Comparison of ENCODE assay signal across 31 cellular contexts in genomic region chr10:116968331-116968730, GRCh38. TPM values are rescaled to one million over a fixed set of nuclear protein-coding genes. Genes with fewer than 3 reads are reported as not detected.
"Had no signal": no experiment of that assay in that cellular context is flagged by ENCODE, and none has a peak within 500 bp of the region (broad histone marks: within the 10 kb centered on the region; RNA-seq: fewer than 3 reads in every experiment).

No MANE protein-coding gene starts in this region.

- H3K36me3 ChIP-seq: adrenal gland, brain microvascular endothelial cell, colonic mucosa had no signal

- H3K27me3 ChIP-seq: adrenal gland, brain microvascular endothelial cell, colonic mucosa, esophagus squamous epithelium had no signal

- H3K27ac Mint-ChIP-seq: activated B cell treated with CpG ODN at 0.5 μM for 24 hours; activated CD4-positive, alpha-beta memory T cell treated with anti-CD3 and anti-CD28 coated beads for 36 hours; activated CD4-positive, alpha-beta T cell treated with anti-CD3 and anti-CD28 coated beads, Interleukin-2, amount 10 ng/mL, durations not matched to agents 24 days and 14 days; activated CD8-positive, alpha-beta memory T cell treated with anti-CD3 and anti-CD28 coated beads, Interleukin-2, amount 10 ng/mL, durations not matched to agents 7 days and 5 days; activated CD8-positive, alpha-beta T cell treated with anti-CD3 and anti-CD28 coated beads, Interleukin-2, amount 10 ng/mL, durations not matched to agents 7 days and 5 days; activated naive CD4-positive, alpha-beta T cell treated with anti-CD3 and anti-CD28 coated beads for 36 hours; activated naive CD4-positive, alpha-beta T cell treated with anti-CD3 and anti-CD28 coated beads, Interleukin-2, amount 50 U/mL, for 24 hours; activated naive CD8-positive, alpha-beta T cell treated with anti-CD3 and anti-CD28 coated beads for 36 hours; activated naive CD8-positive, alpha-beta T cell treated with anti-CD3 and anti-CD28 coated beads, Interleukin-2, amount 50 U/mL, for 24 hours; activated T-helper 1 cell treated with anti-CD3 and anti-CD28 coated beads, Interleukin-12 subunit alpha, Interleukin-12 subunit beta, Interleukin-2, Interleukin-4 antibody, amounts not matched to agents 30 ng/mL and 10 ng/mL and 1 ng/mL, durations not matched to agents 14 hours and 24 hours and 36 hours; activated T-helper 2 cell treated with anti-CD3 and anti-CD28 coated beads, Interferon-gamma antibody, Interleukin-2, Interleukin-4, amounts not matched to agents 10 μg/mL and 5 μg/mL and 100 μg/mL, durations not matched to agents 14 hours and 24 hours and 36 hours; effector memory CD8-positive, alpha-beta T cell; T-helper 17 cell; T-helper 2 cell treated with Interferon-gamma antibody and Interleukin-4, amounts not matched to agents 5 μg/mL and 100 μg/mL, for 36 hours had no signal

- H3K9me3 ChIP-seq: adrenal gland, colonic mucosa, esophagus squamous epithelium had no signal

- H3K27ac ChIP-seq: adrenal gland, brain microvascular endothelial cell, colonic mucosa, epithelial cell of prostate, esophagus squamous epithelium, WERI-Rb-1 had no signal

- H3K4me3 Mint-ChIP-seq: activated B cell treated with CpG ODN at 0.5 μM for 24 hours; activated CD4-positive, alpha-beta memory T cell treated with anti-CD3 and anti-CD28 coated beads for 36 hours; activated CD4-positive, alpha-beta T cell treated with anti-CD3 and anti-CD28 coated beads, Interleukin-2, amount 10 ng/mL, durations not matched to agents 24 days and 14 days; activated CD8-positive, alpha-beta memory T cell treated with anti-CD3 and anti-CD28 coated beads, Interleukin-2, amount 10 ng/mL, durations not matched to agents 7 days and 5 days; activated CD8-positive, alpha-beta T cell treated with anti-CD3 and anti-CD28 coated beads, Interleukin-2, amount 10 ng/mL, durations not matched to agents 7 days and 5 days; activated naive CD4-positive, alpha-beta T cell treated with anti-CD3 and anti-CD28 coated beads for 36 hours; activated naive CD4-positive, alpha-beta T cell treated with anti-CD3 and anti-CD28 coated beads, Interleukin-2, amount 50 U/mL, for 24 hours; activated naive CD8-positive, alpha-beta T cell treated with anti-CD3 and anti-CD28 coated beads for 36 hours; activated naive CD8-positive, alpha-beta T cell treated with anti-CD3 and anti-CD28 coated beads, Interleukin-2, amount 50 U/mL, for 24 hours; activated T-helper 1 cell treated with anti-CD3 and anti-CD28 coated beads, Interleukin-12 subunit alpha, Interleukin-12 subunit beta, Interleukin-2, Interleukin-4 antibody, amounts not matched to agents 30 ng/mL and 10 ng/mL and 1 ng/mL, durations not matched to agents 14 hours and 24 hours and 36 hours; effector memory CD8-positive, alpha-beta T cell; T-helper 17 cell; T-helper 2 cell treated with Interferon-gamma antibody and Interleukin-4, amounts not matched to agents 5 μg/mL and 100 μg/mL, for 36 hours had no signal

- H3K36me3 Mint-ChIP-seq: activated CD4-positive, alpha-beta memory T cell treated with anti-CD3 and anti-CD28 coated beads for 36 hours; activated CD8-positive, alpha-beta memory T cell treated with anti-CD3 and anti-CD28 coated beads, Interleukin-2, amount 10 ng/mL, durations not matched to agents 7 days and 5 days; activated naive CD4-positive, alpha-beta T cell treated with anti-CD3 and anti-CD28 coated beads, Interleukin-2, amount 50 U/mL, for 24 hours; activated naive CD8-positive, alpha-beta T cell treated with anti-CD3 and anti-CD28 coated beads for 36 hours had no signal

- H3K4me3 ChIP-seq: adrenal gland, colonic mucosa, esophagus squamous epithelium had no signal

- H3K27me3 Mint-ChIP-seq: activated B cell treated with CpG ODN at 0.5 μM for 24 hours; activated CD4-positive, alpha-beta memory T cell treated with anti-CD3 and anti-CD28 coated beads for 36 hours; activated CD4-positive, alpha-beta T cell treated with anti-CD3 and anti-CD28 coated beads, Interleukin-2, amount 10 ng/mL, durations not matched to agents 24 days and 14 days; activated CD8-positive, alpha-beta memory T cell treated with anti-CD3 and anti-CD28 coated beads, Interleukin-2, amount 10 ng/mL, durations not matched to agents 7 days and 5 days; activated naive CD4-positive, alpha-beta T cell treated with anti-CD3 and anti-CD28 coated beads, Interleukin-2, amount 50 U/mL, for 24 hours; activated naive CD8-positive, alpha-beta T cell treated with anti-CD3 and anti-CD28 coated beads, Interleukin-2, amount 50 U/mL, for 24 hours; effector memory CD8-positive, alpha-beta T cell; T-helper 17 cell had no signal

- ATAC-seq: activated CD4-positive, CD25-positive, alpha-beta regulatory T cell treated with anti-CD3 and anti-CD28 coated beads, Interleukin-2, amount 50 U/mL, for 24 hours; activated CD8-positive, alpha-beta memory T cell treated with anti-CD3 and anti-CD28 coated beads, Interleukin-2, amount 10 ng/mL, durations not matched to agents 7 days and 5 days; activated CD8-positive, alpha-beta T cell treated with anti-CD3 and anti-CD28 coated beads, Interleukin-2, amount 10 ng/mL, durations not matched to agents 7 days and 5 days; activated naive CD8-positive, alpha-beta T cell treated with anti-CD3 and anti-CD28 coated beads, Interleukin-2, amount 50 U/mL, for 24 hours; effector memory CD8-positive, alpha-beta T cell; T-helper 17 cell had no signal

- H3K4me1 ChIP-seq: adrenal gland, colonic mucosa, esophagus squamous epithelium had no signal

- DNase-seq: activated B cell treated with CpG ODN at 0.5 μM for 24 hours; activated CD4-positive, alpha-beta memory T cell treated with anti-CD3 and anti-CD28 coated beads for 36 hours; activated CD4-positive, alpha-beta T cell treated with anti-CD3 and anti-CD28 coated beads, Interleukin-2, amount 10 ng/mL, durations not matched to agents 24 days and 14 days; activated CD8-positive, alpha-beta memory T cell treated with anti-CD3 and anti-CD28 coated beads, Interleukin-2, amount 10 ng/mL, durations not matched to agents 7 days and 5 days; activated CD8-positive, alpha-beta memory T cell treated with anti-CD3 and anti-CD28 coated beads, Interleukin-2, amount 50 U/mL, for 4 hours; activated CD8-positive, alpha-beta T cell treated with anti-CD3 and anti-CD28 coated beads, Interleukin-2, amount 10 ng/mL, durations not matched to agents 7 days and 5 days; activated effector memory CD4-positive, alpha-beta T cell treated with anti-CD3 and anti-CD28 coated beads, Interleukin-2, amount 50 U/mL, for 16 hours; activated naive CD4-positive, alpha-beta T cell treated with anti-CD3 and anti-CD28 coated beads for 36 hours; activated naive CD8-positive, alpha-beta T cell treated with anti-CD3 and anti-CD28 coated beads for 36 hours; activated naive CD8-positive, alpha-beta T cell treated with anti-CD3 and anti-CD28 coated beads, Interleukin-2, amount 50 U/mL, for 24 hours; activated T-cell treated with anti-CD3 and anti-CD28 coated beads, Interleukin-2, amount 50 U/mL, for 1 hour; activated T-cell treated with anti-CD3 and anti-CD28 coated beads, Interleukin-2, amount 50 U/mL, for 48 hours; adrenal gland; anterior cingulate cortex; brain microvascular endothelial cell; caudate nucleus; colonic mucosa; effector memory CD8-positive, alpha-beta T cell; esophagus squamous epithelium; head of caudate nucleus; T-helper 1 cell; T-helper 17 cell; T1000; WERI-Rb-1 had no signal

- H3K4me1 Mint-ChIP-seq: activated B cell treated with CpG ODN at 0.5 μM for 24 hours; activated CD4-positive, alpha-beta T cell treated with anti-CD3 and anti-CD28 coated beads, Interleukin-2, amount 10 ng/mL, durations not matched to agents 24 days and 14 days; activated CD8-positive, alpha-beta memory T cell treated with anti-CD3 and anti-CD28 coated beads, Interleukin-2, amount 10 ng/mL, durations not matched to agents 7 days and 5 days; activated naive CD4-positive, alpha-beta T cell treated with anti-CD3 and anti-CD28 coated beads, Interleukin-2, amount 50 U/mL, for 24 hours; activated naive CD8-positive, alpha-beta T cell treated with anti-CD3 and anti-CD28 coated beads for 36 hours; activated naive CD8-positive, alpha-beta T cell treated with anti-CD3 and anti-CD28 coated beads, Interleukin-2, amount 50 U/mL, for 24 hours; T-helper 17 cell had no signal

- H3K9me3 Mint-ChIP-seq: activated CD4-positive, alpha-beta memory T cell treated with anti-CD3 and anti-CD28 coated beads for 36 hours; activated CD4-positive, alpha-beta T cell treated with anti-CD3 and anti-CD28 coated beads, Interleukin-2, amount 10 ng/mL, durations not matched to agents 24 days and 14 days; activated naive CD4-positive, alpha-beta T cell treated with anti-CD3 and anti-CD28 coated beads for 36 hours; activated naive CD4-positive, alpha-beta T cell treated with anti-CD3 and anti-CD28 coated beads, Interleukin-2, amount 50 U/mL, for 24 hours; activated naive CD8-positive, alpha-beta T cell treated with anti-CD3 and anti-CD28 coated beads for 36 hours; activated naive CD8-positive, alpha-beta T cell treated with anti-CD3 and anti-CD28 coated beads, Interleukin-2, amount 50 U/mL, for 24 hours; activated T-helper 1 cell treated with anti-CD3 and anti-CD28 coated beads, Interleukin-12 subunit alpha, Interleukin-12 subunit beta, Interleukin-2, Interleukin-4 antibody, amounts not matched to agents 30 ng/mL and 10 ng/mL and 1 ng/mL, durations not matched to agents 14 hours and 24 hours and 36 hours; activated T-helper 2 cell treated with anti-CD3 and anti-CD28 coated beads, Interferon-gamma antibody, Interleukin-2, Interleukin-4, amounts not matched to agents 10 μg/mL and 5 μg/mL and 100 μg/mL, durations not matched to agents 14 hours and 24 hours and 36 hours; effector memory CD8-positive, alpha-beta T cell; T-helper 2 cell treated with Interferon-gamma antibody and Interleukin-4, amounts not matched to agents 5 μg/mL and 100 μg/mL, for 36 hours had no signal

RNA-seq across cellular contexts. Expression of gene SHTN1, which starts 36.7 kb away (rescaled TPM):
- total RNA-seq: activated B cell treated with CpG ODN at 0.5 μM for 24 hours; activated CD8-positive, alpha-beta memory T cell treated with anti-CD3 and anti-CD28 coated beads for 36 hours; activated CD8-positive, alpha-beta memory T cell treated with anti-CD3 and anti-CD28 coated beads, Interleukin-2, amount 10 ng/mL, durations not matched to agents 7 days and 5 days; activated CD8-positive, alpha-beta T cell treated with anti-CD3 and anti-CD28 coated beads, Interleukin-2, amount 10 ng/mL, durations not matched to agents 7 days and 5 days; activated T-helper 1 cell treated with anti-CD3 and anti-CD28 coated beads, Interleukin-12 subunit alpha, Interleukin-12 subunit beta, Interleukin-2, Interleukin-4 antibody, amounts not matched to agents 30 ng/mL and 10 ng/mL and 1 ng/mL, durations not matched to agents 14 hours and 24 hours and 36 hours; activated T-helper 2 cell treated with anti-CD3 and anti-CD28 coated beads, Interferon-gamma antibody, Interleukin-2, Interleukin-4, amounts not matched to agents 10 μg/mL and 5 μg/mL and 100 μg/mL, durations not matched to agents 14 hours and 24 hours and 36 hours had no signal
